ENCODE assay signal across 21 cellular contexts in genomic region chr9:20309209-20309608, GRCh38.
"Had no signal": no experiment of that assay in that cellular context is flagged by ENCODE, and none has a peak within 500 bp of the region (broad histone marks: within the 10 kb centered on the region; RNA-seq: fewer than 3 reads in every experiment).

No MANE protein-coding gene starts in this region.

- ATAC-seq: gastroesophageal sphincter; lower lobe of right lung; naive thymus-derived CD4-positive, alpha-beta T cell; stimulated activated effector memory CD8-positive, alpha-beta T cell treated with anti-CD3 and anti-CD28 coated beads, Interleukin-12 subunit alpha, Interleukin-12 subunit beta, amount 100 ng/mL, for 72 hours; stimulated activated naive CD8-positive, alpha-beta T cell treated with anti-CD3 and anti-CD28 coated beads, Interleukin-15, Interleukin-2, amounts not matched to agents 100 U/mL and 50 U/mL, for 24 hours; upper lobe of right lung had no signal

- H3K4me1 ChIP-seq: gastroesophageal sphincter, left ventricle myocardium inferior, lower lobe of right lung, right atrium auricular region had no signal

- H3K27ac ChIP-seq: epithelial cell of prostate, esophagus muscularis mucosa, gastroesophageal sphincter, left ventricle myocardium inferior, lower lobe of right lung, neutrophil, ovary, right atrium auricular region, sigmoid colon, tibial artery, upper lobe of right lung had no signal

- DNase-seq: effector memory CD4-positive, alpha-beta T cell; foreskin fibroblast; glutamatergic neuron; immature natural killer cell; left ventricle myocardium inferior; lower lobe of right lung; naive thymus-derived CD4-positive, alpha-beta T cell; ovary; sigmoid colon; small intestine; stimulated activated CD4-positive, alpha-beta T cell treated with anti-CD3 and anti-CD28 coated beads, Interleukin-2, amount 100 ng/mL, for 48 hours; stimulated activated naive CD8-positive, alpha-beta T cell treated with anti-CD3 and anti-CD28 coated beads, Interleukin-15, Interleukin-2, amounts not matched to agents 100 U/mL and 50 U/mL, for 24 hours; tibial artery; upper lobe of right lung had no signal

- H3K27me3 ChIP-seq: esophagus muscularis mucosa, gastroesophageal sphincter, neutrophil, ovary, right atrium auricular region, sigmoid colon, tibial artery had no signal

- H3K4me3 Mint-ChIP-seq: immature natural killer cell; memory B cell; stimulated activated effector memory CD8-positive, alpha-beta T cell treated with anti-CD3 and anti-CD28 coated beads, Interleukin-12 subunit alpha, Interleukin-12 subunit beta, amount 100 ng/mL, for 72 hours had no signal

- H3K9me3 Mint-ChIP-seq: memory B cell; stimulated activated effector memory CD8-positive, alpha-beta T cell treated with anti-CD3 and anti-CD28 coated beads, Interleukin-12 subunit alpha, Interleukin-12 subunit beta, amount 100 ng/mL, for 72 hours had no signal

- H3K36me3 Mint-ChIP-seq: immature natural killer cell, memory B cell had no signal

- H3K27ac Mint-ChIP-seq: immature natural killer cell; memory B cell; stimulated activated effector memory CD8-positive, alpha-beta T cell treated with anti-CD3 and anti-CD28 coated beads, Interleukin-12 subunit alpha, Interleukin-12 subunit beta, amount 100 ng/mL, for 72 hours had no signal

- H3K9me3 ChIP-seq: esophagus muscularis mucosa, gastroesophageal sphincter, left ventricle myocardium inferior, lower lobe of right lung, neutrophil, ovary, right atrium auricular region, sigmoid colon, tibial artery, upper lobe of right lung had no signal

- H3K4me1 Mint-ChIP-seq: immature natural killer cell, memory B cell had no signal

- H3K36me3 ChIP-seq: esophagus muscularis mucosa, gastroesophageal sphincter, left ventricle myocardium inferior, lower lobe of right lung, neutrophil, ovary, right atrium auricular region, sigmoid colon, tibial artery, upper lobe of right lung had no signal

- H3K4me3 ChIP-seq: esophagus muscularis mucosa, gastroesophageal sphincter, left ventricle myocardium inferior, lower lobe of right lung, ovary, right atrium auricular region, sigmoid colon, tibial artery, upper lobe of right lung had no signal
